8 cellular contexts compared by ENCODE assay signal in the genomic region with DNA sequence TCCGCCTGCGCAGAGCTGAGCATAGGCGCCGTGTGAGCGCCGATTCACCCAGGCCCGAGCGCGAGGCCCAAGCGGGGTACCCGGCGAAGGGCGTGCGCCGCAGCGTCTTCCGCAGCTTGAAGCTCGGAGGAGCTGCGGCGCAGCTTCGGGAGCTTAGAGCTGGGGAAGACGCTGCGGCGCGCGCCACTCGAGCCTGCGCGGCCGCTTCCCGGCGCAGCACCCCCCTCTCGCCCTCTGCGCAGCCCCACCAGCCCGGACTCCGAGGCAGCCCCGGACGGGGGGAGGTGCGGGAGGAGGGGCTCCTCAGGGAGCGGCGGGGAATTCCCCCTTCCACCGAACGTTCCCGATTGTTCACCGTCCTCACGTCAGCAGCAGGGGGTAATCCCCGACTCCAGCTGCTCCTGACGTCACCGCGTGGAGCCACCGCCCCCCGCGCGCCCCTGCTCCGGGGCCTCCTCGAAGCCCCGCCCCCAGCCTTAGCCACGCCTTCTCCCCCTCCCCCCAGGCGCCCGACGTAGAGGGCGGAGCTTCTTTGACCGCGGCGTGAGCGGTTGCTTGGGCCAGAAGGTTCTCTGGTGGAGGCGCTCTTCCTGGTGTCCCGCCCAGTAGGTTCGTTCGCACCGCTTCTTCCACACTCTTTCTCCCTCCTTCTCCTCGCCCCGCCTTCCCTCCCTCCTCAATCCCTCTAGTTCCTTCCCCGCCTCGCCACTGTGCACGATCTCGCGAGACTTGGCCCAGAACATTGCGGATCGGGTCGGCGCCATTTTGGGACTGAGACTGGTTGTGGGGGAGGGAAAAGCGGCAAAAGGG. TPM values are rescaled to one million over a fixed set of nuclear protein-coding genes. Genes with fewer than 3 reads are reported as not detected.
DNase-seq lines count a peak whose midpoint lies in the region; ATAC-seq and TF ChIP-seq lines count a peak whose summit lies in the region.

TSS of gene GPBP1 (plus strand) at position 742 of the 810 bp plus-strand sequence. CDS start 40,072 bp downstream, outside the sequence.

- peaks cover 24% of the 10 kb centered on the region for H3K79me2 ChIP-seq in parathyroid adenoma

- H3K9me3 ChIP-seq in parathyroid adenoma (ENCODE audit: control insufficient read depth, low read length) (no peaks in the 10 kb centered on the region), tibial nerve (no peaks in the 10 kb centered on the region)

- H3K4me1 Mint-ChIP-seq in activated naive CD8-positive, alpha-beta T cell treated with anti-CD3 and anti-CD28 coated beads, Interleukin-2, amount 50 U/mL, for 24 hours, result peaks cover 34% of the 10 kb centered on the region

- H3K9ac ChIP-seq in parathyroid adenoma, result peak within 1 kb of the TSS; percentile 96

- DNase-seq in GM12865 (ENCODE audit: low read depth) (peak; percentile 99), NCI-H1417 treated with DMSO at 0.1 percent for 48 hours (lab: John Stamatoyannopoulos, UW) (peak; percentile 73), SW480 (ENCODE audit: low spot score) (peak; percentile 97), Right ventricle myocardium superior (peak; percentile 99), tibial nerve (ENCODE audit: low spot score in 2 of 2) (peak; percentile 99 to 100)
- peak; percentile 98 for DNase-seq in activated naive CD8-positive, alpha-beta T cell treated with anti-CD3 and anti-CD28 coated beads, Interleukin-2, amount 50 U/mL, for 24 hours

- H3K4me1 ChIP-seq in parathyroid adenoma (peaks cover 7% of the 10 kb centered on the region), tibial nerve (peaks cover 0 to 37% (median 14%) of the 10 kb centered on the region in 4 donors)

- H3K4me2 ChIP-seq in parathyroid adenoma (ENCODE audit: low read length), result peak within 1 kb of the TSS; percentile 82

- peak within 1 kb of the TSS; percentile 98 for H3K27ac Mint-ChIP-seq in activated naive CD8-positive, alpha-beta T cell treated with anti-CD3 and anti-CD28 coated beads, Interleukin-2, amount 50 U/mL, for 24 hours

- H3K9me3 Mint-ChIP-seq in activated naive CD8-positive, alpha-beta T cell treated with anti-CD3 and anti-CD28 coated beads, Interleukin-2, amount 50 U/mL, for 24 hours, result no peaks in the 10 kb centered on the region

- peak within 1 kb of the TSS; percentile 92 for H3K4me3 Mint-ChIP-seq in activated naive CD8-positive, alpha-beta T cell treated with anti-CD3 and anti-CD28 coated beads, Interleukin-2, amount 50 U/mL, for 24 hours

- 0 to 1% methylated on average over 40 to 44 of the region's 83 CpGs for WGBS in tibial nerve, 2 donors

- H3K27me3 Mint-ChIP-seq in activated naive CD8-positive, alpha-beta T cell treated with anti-CD3 and anti-CD28 coated beads, Interleukin-2, amount 50 U/mL, for 24 hours, result no peaks in the 10 kb centered on the region

- H2AFZ ChIP-seq in parathyroid adenoma, result peak within 1 kb of the TSS; percentile 98

- H3K27ac ChIP-seq in parathyroid adenoma, result peak within 1 kb of the TSS; percentile 99
- peak within 1 kb of the TSS; percentile 98 to 100 (median 99) for H3K27ac ChIP-seq in tibial nerve

- H3K36me3 Mint-ChIP-seq in activated naive CD8-positive, alpha-beta T cell treated with anti-CD3 and anti-CD28 coated beads, Interleukin-2, amount 50 U/mL, for 24 hours (ENCODE audit: low read depth), result peaks cover 27% of the 10 kb centered on the region

- ATAC-seq in HG02763 (IDR thresholded peaks at IDR 0.05; ENCODE audit: unreplicated experiment) (peak; percentile 70), Right ventricle myocardium superior (ENCODE audit: poor library complexity) (peak; percentile 94)
- peak; percentile 81 for ATAC-seq in activated naive CD8-positive, alpha-beta T cell treated with anti-CD3 and anti-CD28 coated beads, Interleukin-2, amount 50 U/mL, for 24 hours

- TF ChIP-seq EP300 in tibial nerve (IDR thresholded peaks at IDR 0.05), result peak; percentile 89 to 95

- TF ChIP-seq CTCF in GM12865 (IDR thresholded peaks at IDR 0.05; ENCODE audit: insufficient read depth, low read depth, low read length, missing control alignments) (no peak), parathyroid adenoma (IDR thresholded peaks at IDR 0.05) (peak; percentile 7), tibial nerve (IDR thresholded peaks at IDR 0.05) (peak in 1 of 5 experiments; percentile 1)

- H3K36me3 ChIP-seq in parathyroid adenoma (ENCODE audit: control insufficient read depth, insufficient read depth, low read length) (no peaks in the 10 kb centered on the region), tibial nerve (no peaks in the 10 kb centered on the region)

- peak; percentile 73 to 90 for TF ChIP-seq POLR2A in tibial nerve (IDR thresholded peaks at IDR 0.05)

- H3K4me3 ChIP-seq in GM12865 (ENCODE audit: low read depth, low read length), result peak within 1 kb of the TSS; percentile 87
- peak within 1 kb of the TSS; percentile 99 for H3K4me3 ChIP-seq in parathyroid adenoma (ENCODE audit: low read depth, low read length)
- H3K4me3 ChIP-seq in tibial nerve, result peak within 1 kb of the TSS; percentile 81 to 98 (median 85)

- intact Hi-C loops in Right ventricle myocardium superior (cut with DNase I), result loop anchor here (5.0 to 10.0 kb wide), 2 partner anchors 34 to 219 kb away; partner anchors contain the start of gene MIER3

- H3K27me3 ChIP-seq in parathyroid adenoma (ENCODE audit: control insufficient read depth, insufficient read depth, low read length) (no peaks in the 10 kb centered on the region), tibial nerve (no peaks in the 10 kb centered on the region)

RNA-seq across cellular contexts. Expression of gene GPBP1, which starts in this region (rescaled TPM):
- total RNA-seq in Right ventricle myocardium superior, result 54.0 TPM
- 100 to 1,000 TPM in 1 of 4 donors, 10 to 100 TPM in 3; 74.3 to 107 (median 84.9) TPM for total RNA-seq in tibial nerve

Comparison
In these comparisons a context has a peak if more than half of its experiments do, and no peak if none do; other contexts are left out.
1. Peak in every context shown above with its lines: DNase-seq, ATAC-seq, H3K4me3 ChIP-seq and H3K27ac ChIP-seq.